In genomic region chr17:74512041-74512440, GRCh38 we compare ENCODE assay signal across 18 cellular contexts. TPM values are rescaled to one million over a fixed set of nuclear protein-coding genes. Genes with fewer than 3 reads are reported as not detected.
DNase-seq lines count a peak whose midpoint lies in the region; ATAC-seq and TF ChIP-seq lines count a peak whose summit lies in the region.
"Had no signal": no experiment of that assay in that cellular context is flagged by ENCODE, and none has a peak within 500 bp of the region (broad histone marks: within the 10 kb centered on the region; RNA-seq: fewer than 3 reads in every experiment).

No MANE protein-coding gene starts in this region.

- H3K27ac ChIP-seq in esophagus muscularis mucosa (replicated peaks in 1 of 4) (no peak overlapping the region), osteoblast (ENCODE audit: low read depth, low read length) (peak overlapping the region; percentile 88)
- H3K27ac ChIP-seq: breast epithelium had no signal

- intact Hi-C loops in CD14-positive monocyte (cut with micrococcal nuclease) (loop anchor here in 1 of 2 donors (2.0 kb wide), 2 partner anchors 21 to 129 kb away; no protein-coding TSS in a partner anchor), esophagus muscularis mucosa (cut with DNase I) (no loop called here)

- peak overlapping the region in 1 of 2 donors; percentile 79 for H3K4me3 Mint-ChIP-seq in CD14-positive monocyte

- H3K27ac Mint-ChIP-seq in CD14-positive monocyte: peak overlapping the region; percentile 97 to 100 (median 99)

- no peak for DNase-seq in CD14-positive monocyte (ENCODE audit: low spot score)
- peak; percentile 92 for DNase-seq in M059J (ENCODE audit: low read depth)
- DNase-seq in esophagus muscularis mucosa (ENCODE audit: extremely low spot score): peak; percentile 79
- DNase-seq in osteoblast (ENCODE audit: insufficient read length, low spot score, missing footprints): no peak
- no peak for DNase-seq in HUDEP-2 (lab: John Stamatoyannopoulos, UW; ENCODE audit: unreplicated experiment in 76 of 76)
- no peak for DNase-seq in NCI-H69 (lab: John Stamatoyannopoulos, UW)
- DNase-seq: activated CD4-positive, CD25-positive, alpha-beta regulatory T cell; activated gamma-delta T cell; hypothalamus; NCI-H2171 had no signal

- H3K4me1 ChIP-seq in esophagus muscularis mucosa (no peaks in the 10 kb centered on the region), osteoblast (ENCODE audit: insufficient read depth, low read length) (peaks cover 14% of the 10 kb centered on the region)
- H3K4me1 ChIP-seq: breast epithelium had no signal

- TF ChIP-seq CTCF in CD14-positive monocyte (IDR thresholded peaks at IDR 0.05) (no peak), esophagus muscularis mucosa (IDR thresholded peaks at IDR 0.05) (no peak), osteoblast (IDR thresholded peaks at IDR 0.05; ENCODE audit: extremely low read depth, low read depth, low read length) (no peak)

- TF ChIP-seq EP300 in esophagus muscularis mucosa (IDR thresholded peaks at IDR 0.05): no peak

- TF ChIP-seq POLR2A in esophagus muscularis mucosa (IDR thresholded peaks at IDR 0.05; ENCODE audit: low read depth): no peak

- H3K4me1 Mint-ChIP-seq in CD14-positive monocyte: peaks cover 40% of the 10 kb centered on the region

- WGBS in esophagus muscularis mucosa: 77% methylated on average over 2 of the region's 2 CpGs

- peak overlapping the region; percentile 59 for H3K4me2 ChIP-seq in osteoblast (ENCODE audit: insufficient read depth, low read length)

- no peaks in the 10 kb centered on the region for H3K9me3 ChIP-seq in esophagus muscularis mucosa
- no peaks in the 10 kb centered on the region for H3K9me3 ChIP-seq in osteoblast (ENCODE audit: low read depth, low read length)
- H3K9me3 ChIP-seq: breast epithelium had no signal

- no peaks in the 10 kb centered on the region for H3K36me3 ChIP-seq in esophagus muscularis mucosa
- H3K36me3 ChIP-seq in osteoblast (ENCODE audit: insufficient read depth, low read length): no peaks in the 10 kb centered on the region
- H3K36me3 ChIP-seq: breast epithelium had no signal

- ATAC-seq in GM19397 (IDR thresholded peaks at IDR 0.05; ENCODE audit: unreplicated experiment) (no peak), GM19467 (IDR thresholded peaks at IDR 0.05; ENCODE audit: unreplicated experiment) (no peak)

- H3K4me3 ChIP-seq in esophagus muscularis mucosa: no peak overlapping the region
- H3K4me3 ChIP-seq in osteoblast (ENCODE audit: insufficient read depth, low read length): no peak overlapping the region
- H3K4me3 ChIP-seq: breast epithelium had no signal

- H3K9me3 Mint-ChIP-seq in CD14-positive monocyte: peaks cover 14 to 21% (median 16%) of the 10 kb centered on the region in 7 donors

- peaks cover 0 to 20% (median 9%) of the 10 kb centered on the region in 3 donors for H3K27me3 Mint-ChIP-seq in CD14-positive monocyte (ENCODE audit: low read depth in 3 of 3)

- H3K27me3 ChIP-seq in esophagus muscularis mucosa (peaks cover 0 to 15% (median 0%) of the 10 kb centered on the region in 4 donors), osteoblast (ENCODE audit: insufficient read depth, low read length) (no peaks in the 10 kb centered on the region)

- H2AFZ ChIP-seq in osteoblast (ENCODE audit: low read length): no peak overlapping the region

- no peaks in the 10 kb centered on the region for H4K20me1 ChIP-seq in osteoblast (ENCODE audit: insufficient read depth, low read length)

- H3K79me2 ChIP-seq in osteoblast (ENCODE audit: insufficient read depth, low read length): no peaks in the 10 kb centered on the region

- H3K36me3 Mint-ChIP-seq in CD14-positive monocyte: peaks cover 36 to 39% of the 10 kb centered on the region in 2 donors

RNA-seq across cellular contexts. Expression of gene CD300LB, which starts 19.2 kb away (rescaled TPM):
- 100 to 1,000 TPM in 1 of 2 donors, 10 to 100 TPM in 1; 88.0 to 102 TPM for polyA plus RNA-seq in CD14-positive monocyte
- not detected in 2 replicates for total RNA-seq in M059J (2014; rRNA removed; shearing (Covaris generic))
- total RNA-seq in esophagus muscularis mucosa: under 1 TPM in 3 of 4 donors, not detected in 1; 0.17 to 0.83 (median 0.23) TPM
- total RNA-seq in osteoblast: not detected in 2 replicates
- total RNA-seq: LHCN-M2, OCI-LY7 had no signal
- polyA plus RNA-seq: neural cell had no signal

RNA-seq across cellular contexts. Expression of gene CD300C, which starts 33.9 kb away (rescaled TPM):
- 100 to 1,000 TPM in 1 of 2 donors, 10 to 100 TPM in 1; 93.1 to 141 TPM for polyA plus RNA-seq in CD14-positive monocyte
- 0.84 TPM in 1 of 2 replicates, not detected in the other for total RNA-seq in M059J (2014; rRNA removed; shearing (Covaris generic))
- 1 to 10 TPM in 3 of 4 donors, under 1 TPM in 1; 0.39 to 4.6 (median 1.6) TPM for total RNA-seq in esophagus muscularis mucosa
- total RNA-seq in osteoblast: under 0.01 TPM in 1 of 2 replicates, not detected in the other
- total RNA-seq: LHCN-M2, OCI-LY7 had no signal
- polyA plus RNA-seq: neural cell had no signal

RNA-seq across cellular contexts. Expression of gene CD300A, which starts 45.6 kb away (rescaled TPM):
- polyA plus RNA-seq in CD14-positive monocyte: 100 to 1,000 TPM; 212 to 222 TPM
- total RNA-seq in M059J (2014; rRNA removed; shearing (Covaris generic)): not detected in 2 replicates
- total RNA-seq in esophagus muscularis mucosa (1 to 10 TPM; 1.2 to 4.1 (median 2.4) TPM), osteoblast (not detected in 2 replicates)
- total RNA-seq: LHCN-M2 had no signal

RNA-seq across cellular contexts. Expression of gene CD300H, which starts 55.3 kb away (rescaled TPM):
- polyA plus RNA-seq in CD14-positive monocyte: 100 to 1,000 TPM in 1 of 2 donors, 10 to 100 TPM in 1; 84.7 to 148 TPM
- not detected in 2 replicates for total RNA-seq in M059J (2014; rRNA removed; shearing (Covaris generic))
- total RNA-seq in esophagus muscularis mucosa: not detected
- total RNA-seq in osteoblast: not detected in 2 replicates
- total RNA-seq: LHCN-M2, lower leg skin, OCI-LY7, temporal lobe had no signal
- polyA plus RNA-seq: neural cell had no signal

Comparison
In these comparisons a context has a peak if more than half of its experiments do, and no peak if none do; other contexts are left out.
1. DNase-seq: peak in M059J (single experiment) and esophagus muscularis mucosa (single experiment); none in CD14-positive monocyte (single experiment), osteoblast (single experiment), HUDEP-2 (0 of 76) and NCI-H69 (single experiment).